12 cellular contexts compared by ENCODE assay signal in genomic region chr1:36419569-36419968, GRCh38.
"Had no signal": no experiment of that assay in that cellular context is flagged by ENCODE, and none has a peak within 500 bp of the region (broad histone marks: within the 10 kb centered on the region; RNA-seq: fewer than 3 reads in every experiment).

No MANE protein-coding gene starts in this region.

- H3K27ac ChIP-seq: foreskin keratinocyte, tibial artery, uterus had no signal

- ATAC-seq: foreskin keratinocyte; stimulated activated memory B cell treated with anti-CD40 and anti-IgM and Interleukin-4, amounts not matched to agents 10 μg/mL and 1 μg/mL and 100 μg/mL, for 72 hours; WTC11 had no signal

- H3K27me3 ChIP-seq: foreskin keratinocyte, ovary, tibial artery, uterus had no signal

- DNase-seq: activated CD4-positive, alpha-beta T cell treated with anti-CD3 and anti-CD28 coated beads, Interleukin-2, amount 10 ng/mL, durations not matched to agents 7 days and 5 days; activated CD8-positive, alpha-beta memory T cell treated with anti-CD3 and anti-CD28 coated beads, Interleukin-2, amount 50 U/mL, for 48 hours; activated naive CD4-positive, alpha-beta T cell treated with anti-CD3 and anti-CD28 coated beads for 36 hours; foreskin keratinocyte; immature natural killer cell; mammary epithelial cell; stimulated activated CD4-positive, alpha-beta T cell treated with anti-CD3 and anti-CD28 coated beads, Interleukin-2, amount 100 ng/mL, for 48 hours had no signal

- H3K9me3 ChIP-seq: ovary, tibial artery, uterus had no signal

- H3K4me3 ChIP-seq: ovary, tibial artery, uterus had no signal

- H3K36me3 ChIP-seq: ovary, uterus had no signal

- H3K4me1 ChIP-seq: uterus had no signal
